ENCODE assay signal across 9 cellular contexts in the genomic region with DNA sequence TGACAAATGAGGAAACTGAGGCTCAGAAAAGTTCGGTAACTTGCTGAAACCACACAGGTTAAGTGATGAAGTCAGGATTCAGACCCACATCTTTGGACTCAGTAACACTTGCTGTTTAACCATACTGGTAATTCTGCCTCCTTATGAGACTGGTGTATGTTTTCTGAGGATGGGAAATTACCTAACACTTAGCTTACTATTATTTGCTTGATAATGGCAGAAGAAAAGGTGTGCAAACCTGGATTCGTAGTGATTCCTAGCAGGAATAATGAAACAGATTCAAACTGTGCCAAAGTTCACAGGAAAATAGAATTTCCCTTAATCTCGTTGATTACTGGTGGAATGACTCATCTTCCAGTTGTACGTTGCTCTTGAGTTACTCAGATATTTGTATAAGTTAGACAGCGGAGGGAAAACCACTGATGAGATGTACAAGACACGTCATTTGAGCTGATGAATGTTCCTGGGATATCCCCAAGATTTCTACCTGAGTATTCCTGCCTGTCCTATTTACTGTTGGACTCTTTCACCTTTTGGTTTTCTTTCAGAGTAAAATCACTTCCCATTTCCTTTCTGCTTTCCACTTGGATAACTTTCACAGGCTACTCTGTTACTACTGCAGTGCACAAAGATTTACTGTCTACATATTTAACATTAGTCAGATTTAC. TPM values are rescaled to one million over a fixed set of nuclear protein-coding genes. Genes with fewer than 3 reads are reported as not detected.
DNase-seq lines count a peak whose midpoint lies in the region; ATAC-seq and TF ChIP-seq lines count a peak whose summit lies in the region.
"Had no signal": no experiment of that assay in that cellular context is flagged by ENCODE, and none has a peak within 500 bp of the region (broad histone marks: within the 10 kb centered on the region; RNA-seq: fewer than 3 reads in every experiment).

No MANE protein-coding gene starts in this region.

- H2AFZ ChIP-seq in mesenchymal stem cell (ENCODE audit: low read depth, low read length): no peak overlapping the region

- TF ChIP-seq CTCF in GM13976 (IDR thresholded peaks at IDR 0.05; ENCODE audit: borderline replicate concordance, control extremely low read depth, extremely low read depth, insufficient read depth, missing control alignments) (no peak), GM10266 (IDR thresholded peaks at IDR 0.05; ENCODE audit: control insufficient read depth, insufficient read depth, low read depth, missing control alignments) (no peak)

- intact Hi-C loops in CD4-positive, alpha-beta memory T cell (cut with micrococcal nuclease): loop anchor here (5.0 kb wide), 1 partner anchor 42 kb away; no protein-coding TSS in a partner anchor

- ATAC-seq in HG03378 (IDR thresholded peaks at IDR 0.05; ENCODE audit: unreplicated experiment): peak; percentile 57
- ATAC-seq in GM19023 (IDR thresholded peaks at IDR 0.05; ENCODE audit: unreplicated experiment): no peak

- H3K27ac Mint-ChIP-seq in CD4-positive, alpha-beta memory T cell: peak overlapping the region in 6 of 7 donors; percentile 52 to 88 (median 72)

- H3K4me2 ChIP-seq in mesenchymal stem cell (ENCODE audit: low read length, poor library complexity, severe bottlenecking): no peak overlapping the region

- peaks cover 34 to 38% of the 10 kb centered on the region in 2 donors for H3K36me3 Mint-ChIP-seq in CD4-positive, alpha-beta memory T cell

- no peak overlapping the region for H3K27ac ChIP-seq in CD4-positive, alpha-beta memory T cell (ENCODE audit: low read depth, low read length)
- no peak overlapping the region for H3K27ac ChIP-seq in mesenchymal stem cell (ENCODE audit: low read length, poor library complexity, severe bottlenecking)

- no peak overlapping the region for H4K91ac ChIP-seq in mesenchymal stem cell (ENCODE audit: low read length)

- no peak overlapping the region for H2AK5ac ChIP-seq in mesenchymal stem cell (ENCODE audit: low read length, severe bottlenecking)

- peaks cover 9% of the 10 kb centered on the region for H3K36me3 ChIP-seq in CD4-positive, alpha-beta memory T cell (ENCODE audit: insufficient read depth, low read length)
- peaks cover 0 to 15% of the 10 kb centered on the region in 2 experiments for H3K36me3 ChIP-seq in mesenchymal stem cell (ENCODE audit: control insufficient read depth in 1 of 2, insufficient read depth in 2 of 2, low read depth in 1 of 2, low read length in 2 of 2)

- H2BK5ac ChIP-seq in mesenchymal stem cell (ENCODE audit: low read depth, low read length, poor library complexity, severe bottlenecking): no peak overlapping the region

- H2BK15ac ChIP-seq in mesenchymal stem cell (ENCODE audit: low read depth, poor library complexity, severe bottlenecking): no peak overlapping the region

- H3K18ac ChIP-seq in mesenchymal stem cell (ENCODE audit: low read depth in 1 of 2, low read length in 2 of 2): no peak overlapping the region

- no peaks in the 10 kb centered on the region for H3K9me3 ChIP-seq in CD4-positive, alpha-beta memory T cell (ENCODE audit: control insufficient read depth in 1 of 2, low read length in 2 of 2)
- H3K9me3 ChIP-seq in mesenchymal stem cell (ENCODE audit: control insufficient read depth, low read length): no peaks in the 10 kb centered on the region

- no peaks in the 10 kb centered on the region for H3K27me3 ChIP-seq in CD4-positive, alpha-beta memory T cell (ENCODE audit: insufficient read depth, low read length)
- no peaks in the 10 kb centered on the region for H3K27me3 ChIP-seq in mesenchymal stem cell (ENCODE audit: control insufficient read depth in 1 of 2, insufficient read depth in 1 of 2, low read length in 2 of 2)

- H3K14ac ChIP-seq in mesenchymal stem cell (ENCODE audit: low read length in 2 of 2): no peak overlapping the region

- H2BK120ac ChIP-seq in mesenchymal stem cell (ENCODE audit: low read depth, low read length): no peak overlapping the region

- POLR2A ChIA-PET in CD4-positive, alpha-beta memory T cell (lab: Charles Lee; ENCODE audit: partially characterized antibody): interaction anchor here (0.5 to 0.7 kb wide), 2 partner anchors 15 to 45 kb away, joined by 3 to 6 read pairs; no protein-coding TSS in a partner anchor

- 6% methylated on average over 6 of the region's 6 CpGs for WGBS in mesenchymal stem cell

- in situ Hi-C loops in GM13976 (cut with MboI; ENCODE audit: low sequenced_read_pairs, unreplicated experiment): no loop called here

- H3K4me3 Mint-ChIP-seq in CD4-positive, alpha-beta memory T cell: peak overlapping the region in 5 of 8 donors; percentile 3 to 71 (median 45)

- H3K4ac ChIP-seq in mesenchymal stem cell (ENCODE audit: low read depth in 1 of 2, low read length in 2 of 2): no peak overlapping the region

- H3K9me3 Mint-ChIP-seq in CD4-positive, alpha-beta memory T cell: no peaks in the 10 kb centered on the region

- H3K4me1 Mint-ChIP-seq in CD4-positive, alpha-beta memory T cell: peaks cover 42 to 68% (median 53%) of the 10 kb centered on the region in 4 donors

- H3K9ac ChIP-seq in mesenchymal stem cell (ENCODE audit: low read length): peak overlapping the region; percentile 23

- no peak overlapping the region for H4K8ac ChIP-seq in mesenchymal stem cell (ENCODE audit: low read length)

- H3K4me3 ChIP-seq in CD4-positive, alpha-beta memory T cell (ENCODE audit: low read length in 2 of 2): no peak overlapping the region
- peak overlapping the region in 1 of 2 experiments; percentile 36 for H3K4me3 ChIP-seq in mesenchymal stem cell (ENCODE audit: insufficient read depth in 1 of 2, low read depth in 1 of 2, low read length in 2 of 2)

- no peak overlapping the region for H3K23ac ChIP-seq in mesenchymal stem cell (ENCODE audit: low read length in 2 of 2)

- H2BK12ac ChIP-seq in mesenchymal stem cell (ENCODE audit: low read length in 2 of 2): no peak overlapping the region

- DNase-seq in CD4-positive, alpha-beta memory T cell: no peak
- peak; percentile 50 for DNase-seq in brain pericyte (ENCODE audit: low read depth, low spot score)
- DNase-seq in mesenchymal stem cell: peak; percentile 97
- DNase-seq in GM13976 (ENCODE audit: low spot score): no peak
- DNase-seq in GM10266 (ENCODE audit: extremely low spot score): no peak
- DNase-seq in stimulated activated CD4-positive, alpha-beta T cell treated with anti-CD3 and anti-CD28 coated beads, Interleukin-12 subunit alpha, Interleukin-12 subunit beta, amount 100 ng/mL, for 4 hours: no peak
- DNase-seq: right cardiac atrium had no signal

- no peaks in the 10 kb centered on the region for H3K27me3 Mint-ChIP-seq in CD4-positive, alpha-beta memory T cell

- H3K4me1 ChIP-seq in CD4-positive, alpha-beta memory T cell (ENCODE audit: insufficient read depth, low read length): peaks cover 51% of the 10 kb centered on the region
- peaks cover 2% of the 10 kb centered on the region for H3K4me1 ChIP-seq in mesenchymal stem cell (ENCODE audit: control insufficient read depth, insufficient read depth, low read depth, low read length)

- CTCF ChIA-PET in CD4-positive, alpha-beta memory T cell (lab: Charles Lee; ENCODE audit: partially characterized antibody): no interaction called here

- peaks cover 13% of the 10 kb centered on the region for H3K79me1 ChIP-seq in mesenchymal stem cell (replicated peaks; ENCODE audit: low read length, poor library complexity, severe bottlenecking)

RNA-seq across cellular contexts. Expression of a gene that starts 37.5 kb away (rescaled TPM):
- total RNA-seq in CD4-positive, alpha-beta memory T cell: 10 to 100 TPM; 38.9 to 39.4 TPM
- 100 to 1,000 TPM in 1 of 2 donors, 10 to 100 TPM in 1; 84.2 to 121 TPM for polyA plus RNA-seq in CD4-positive, alpha-beta memory T cell
- 22.6 TPM for polyA plus RNA-seq in mesenchymal stem cell (2013, experiment 1 of 2)
- polyA plus RNA-seq in mesenchymal stem cell (2013, experiment 2 of 2): 23.4 TPM

RNA-seq across cellular contexts. Expression of a gene that starts 38.1 kb away (rescaled TPM):
- total RNA-seq in CD4-positive, alpha-beta memory T cell: 10 to 100 TPM; 36.1 to 41.0 TPM
- 10 to 100 TPM; 58.0 to 70.9 TPM for polyA plus RNA-seq in CD4-positive, alpha-beta memory T cell
- polyA plus RNA-seq in mesenchymal stem cell (2013, experiment 1 of 2): 52.4 TPM
- polyA plus RNA-seq in mesenchymal stem cell (2013, experiment 2 of 2): 53.0 TPM

Comparison
In these comparisons a context has a peak if more than half of its experiments do, and no peak if none do; other contexts are left out.
1. DNase-seq: peak in brain pericyte (single experiment) and mesenchymal stem cell (single experiment); none in CD4-positive, alpha-beta memory T cell (0 of 5), GM13976 (single experiment), GM10266 (single experiment) and stimulated activated CD4-positive, alpha-beta T cell treated with anti-CD3 and anti-CD28 coated beads, Interleukin-12 subunit alpha, Interleukin-12 subunit beta, amount 100 ng/mL, for 4 hours (single experiment).